In genomic region chr7:44639701-44640321, GRCh38 we compare ENCODE assay signal across 8 cellular contexts. TPM values are rescaled to one million over a fixed set of nuclear protein-coding genes. Genes with fewer than 3 reads are reported as not detected.
A peak's percentile ranks its signal among the peaks of the same experiment; 100 is the strongest.
DNase-seq lines count a peak whose midpoint lies in the region; ATAC-seq, FAIRE-seq and TF ChIP-seq lines count a peak whose summit lies in the region.

No MANE protein-coding gene starts in this region.

- H3K4me3 ChIP-seq in A673 (ENCODE audit: low read depth, low read length, poor library complexity, severe bottlenecking) = no peak overlapping the region

- H3K36me3 Mint-ChIP-seq in T-helper 17 cell (ENCODE audit: low read depth) (peaks cover 9% of the 10 kb centered on the region), nephron (ENCODE audit: low read depth) (no peaks in the 10 kb centered on the region)

- no TSS peak for BruUV-seq in A673 (replicated peaks; lab: Mats Ljungman, UMichigan)

- H3K4me3 Mint-ChIP-seq in T-helper 17 cell (peak overlapping the region; percentile 73), nephron (peak overlapping the region in 2 of 3 experiments; percentile 43 to 54)

- peak overlapping the region; percentile 92 for H3K27ac Mint-ChIP-seq in T-helper 17 cell
- peak overlapping the region; percentile 95 to 97 (median 95) for H3K27ac Mint-ChIP-seq in nephron

- H3K27me3 ChIP-seq in A673 (replicated peaks; ENCODE audit: insufficient read depth, low read depth, low read length, poor library complexity) = no peaks in the 10 kb centered on the region

- no peaks in the 10 kb centered on the region for H3K9me3 Mint-ChIP-seq in nephron

- CTCF ChIA-PET in A673 (lab: Charles Lee) = no interaction called here

- DNase-seq in A673 (ENCODE audit: low spot score) (peak; percentile 45), H54 (ENCODE audit: insufficient read length, low spot score) (peak; percentile 79), T-helper 17 cell (no peak), fibroblast of gingiva (ENCODE audit: low read depth) (peak; percentile 59), KG1 (lab: John Stamatoyannopoulos, UW) (no peak)
- DNase-seq in NK-92 treated with Interleukin-12 subunit alpha and Interleukin-12 subunit beta, amount 100 ng/mL, for 24 hours (lab: John Stamatoyannopoulos, UW) = no peak

- H3K36me3 ChIP-seq in A673 (ENCODE audit: insufficient read depth, low read length, poor library complexity, severe bottlenecking) = no peaks in the 10 kb centered on the region

- TF ChIP-seq POLR2A in H54 (IDR thresholded peaks at IDR 0.05; ENCODE audit: low read depth, low read length) = 0 out of 2 replicates have a peak, but pooled peaks have one; percentile 31

- TF ChIP-seq CTCF in A673 (conservative IDR thresholded peaks at IDR 0.05; ENCODE audit: low read depth, low read length) (no peak), nephron (IDR thresholded peaks at IDR 0.05; ENCODE audit: unreplicated experiment in 3 of 3) (no peak)

- H3K4me1 Mint-ChIP-seq in T-helper 17 cell (peaks cover 54% of the 10 kb centered on the region), nephron (peaks cover 49% of the 10 kb centered on the region)

- peaks cover 25% of the 10 kb centered on the region for H3K4me1 ChIP-seq in A673 (ENCODE audit: insufficient read depth, low read length, poor library complexity, severe bottlenecking)

- no peaks in the 10 kb centered on the region for H3K27me3 Mint-ChIP-seq in T-helper 17 cell
- H3K27me3 Mint-ChIP-seq in nephron (ENCODE audit: low read depth) = no peaks in the 10 kb centered on the region

- intact Hi-C loops in A673 (cut with micrococcal nuclease; ENCODE audit: unreplicated experiment) = no loop called here

- no peak for ATAC-seq in T-helper 17 cell
- no peak for ATAC-seq in HG02759 (IDR thresholded peaks at IDR 0.05; ENCODE audit: unreplicated experiment)

- H3K9me3 ChIP-seq in A673 (ENCODE audit: low read depth, low read length, poor library complexity, severe bottlenecking) (no peaks in the 10 kb centered on the region), T-helper 17 cell (ENCODE audit: control insufficient read depth, low read length, poor library complexity, severe bottlenecking) (no peaks in the 10 kb centered on the region)

- POLR2A ChIA-PET in A673 (lab: Charles Lee; ENCODE audit: low non-redundant PET) = no interaction called here

- peak; percentile 67 for FAIRE-seq in H54 (lab: Jason Lieb, UNC)

- peak overlapping the region; percentile 55 for H3K27ac ChIP-seq in A673 (ENCODE audit: low read depth, low read length, poor library complexity, severe bottlenecking)

RNA-seq across cellular contexts. Expression of gene OGDH, which starts 33.4 kb away (rescaled TPM):
- total RNA-seq in A673 (2021) (111 and 113 TPM in 2 replicates), T-helper 17 cell (100 to 1,000 TPM; 130 to 134 TPM)

RNA-seq across cellular contexts. Expression of gene TMED4, which starts 57.8 kb away (rescaled TPM):
- total RNA-seq in A673 (2021) (77.6 and 79.5 TPM in 2 replicates), T-helper 17 cell (100 to 1,000 TPM in 1 of 2 donors, 10 to 100 TPM in 1; 99.2 to 112 TPM)

Comparison
In these comparisons a context has a peak if more than half of its experiments do, and no peak if none do; other contexts are left out.
1. DNase-seq: peak in A673 (single experiment), H54 (single experiment) and fibroblast of gingiva (single experiment); none in T-helper 17 cell (0 of 3), KG1 (single experiment) and NK-92 treated with Interleukin-12 subunit alpha and Interleukin-12 subunit beta, amount 100 ng/mL, for 24 hours (single experiment).